ENCODE assay signal across 10 cellular contexts in genomic region chr14:53126705-53127104, GRCh38. TPM values are rescaled to one million over a fixed set of nuclear protein-coding genes. Genes with fewer than 3 reads are reported as not detected.
DNase-seq lines count a peak whose midpoint lies in the region; ATAC-seq and TF ChIP-seq lines count a peak whose summit lies in the region.
"Had no signal": no experiment of that assay in that cellular context is flagged by ENCODE, and none has a peak within 500 bp of the region (broad histone marks: within the 10 kb centered on the region; RNA-seq: fewer than 3 reads in every experiment).

No MANE protein-coding gene starts in this region.

- in situ Hi-C loops in G401 (cut with HindIII; ENCODE audit: low sequenced_read_pairs), result no loop called here

- peaks cover 31% of the 10 kb centered on the region for H3K4me1 Mint-ChIP-seq in central memory CD8-positive, alpha-beta T cell
- H3K4me1 Mint-ChIP-seq in osteocyte (ENCODE audit: unreplicated experiment), result peaks cover 4% of the 10 kb centered on the region

- H3K27me3 Mint-ChIP-seq in central memory CD8-positive, alpha-beta T cell, result no peaks in the 10 kb centered on the region
- no peaks in the 10 kb centered on the region for H3K27me3 Mint-ChIP-seq in osteocyte (ENCODE audit: unreplicated experiment)

- H3K36me3 ChIP-seq in adrenal gland (replicated peaks in 1 of 2) (no peaks in the 10 kb centered on the region), mucosa of descending colon (ENCODE audit: low read depth) (no peaks in the 10 kb centered on the region)

- H3K4me1 ChIP-seq in adrenal gland (replicated peaks in 1 of 2) (no peaks in the 10 kb centered on the region), mucosa of descending colon (ENCODE audit: low read depth) (peaks cover 2% of the 10 kb centered on the region)

- peak; percentile 6 for DNase-seq in G401 (ENCODE audit: low spot score)
- DNase-seq in central memory CD8-positive, alpha-beta T cell (ENCODE audit: low spot score in 2 of 2), result no peak
- no peak for DNase-seq in osteocyte (ENCODE audit: extremely low spot score, unreplicated experiment)
- no peak for DNase-seq in ecto neural progenitor cell (ENCODE audit: low spot score)
- DNase-seq in adrenal gland, result no peak
- DNase-seq in mucosa of descending colon, result no peak
- DNase-seq: NCI-H1694, SHP77 treated with DMSO at 0.1 percent for 48 hours, small intestine had no signal

- 42 to 53% (median 50%) methylated on average over 6 of the region's 6 CpGs for WGBS in adrenal gland, 4 donors

- TF ChIP-seq CTCF in osteocyte (IDR thresholded peaks at IDR 0.05) (no peak), adrenal gland (IDR thresholded peaks at IDR 0.05) (no peak), mucosa of descending colon (IDR thresholded peaks at IDR 0.05) (no peak)

- TF ChIP-seq POLR2A in adrenal gland (IDR thresholded peaks at IDR 0.05), result no peak

- H3K36me3 Mint-ChIP-seq in central memory CD8-positive, alpha-beta T cell (ENCODE audit: insufficient read depth), result peaks cover 3% of the 10 kb centered on the region
- no peaks in the 10 kb centered on the region for H3K36me3 Mint-ChIP-seq in osteocyte (ENCODE audit: unreplicated experiment)

- H3K9me3 ChIP-seq in adrenal gland (replicated peaks in 1 of 3), result no peaks in the 10 kb centered on the region
- no peaks in the 10 kb centered on the region for H3K9me3 ChIP-seq in mucosa of descending colon

- no peaks in the 10 kb centered on the region for H3K27me3 ChIP-seq in adrenal gland

- peak; percentile 55 for ATAC-seq in HG03159 (IDR thresholded peaks at IDR 0.05; ENCODE audit: unreplicated experiment)
- ATAC-seq in central memory CD8-positive, alpha-beta T cell (replicated peaks; ENCODE audit: extremely low read depth, poor library complexity, severe bottlenecking), result no peak
- no peak for ATAC-seq in mucosa of descending colon

- H3K27ac ChIP-seq in adrenal gland, result no peak overlapping the region

- intact Hi-C loops in adrenal gland (cut with DNase I), result no loop called here
- intact Hi-C loops in mucosa of descending colon (cut with DNase I, micrococcal nuclease), result no loop called here

- H3K9me3 Mint-ChIP-seq in central memory CD8-positive, alpha-beta T cell, result no peaks in the 10 kb centered on the region
- H3K9me3 Mint-ChIP-seq in osteocyte (ENCODE audit: unreplicated experiment), result no peaks in the 10 kb centered on the region

- peak overlapping the region; percentile 78 for H3K27ac Mint-ChIP-seq in central memory CD8-positive, alpha-beta T cell (ENCODE audit: low read depth)
- peak overlapping the region; percentile 65 for H3K27ac Mint-ChIP-seq in osteocyte (ENCODE audit: unreplicated experiment)

- H3K4me3 Mint-ChIP-seq in central memory CD8-positive, alpha-beta T cell, result peak overlapping the region; percentile 40
- no peak overlapping the region for H3K4me3 Mint-ChIP-seq in osteocyte (ENCODE audit: unreplicated experiment)

- no peak overlapping the region for H3K4me3 ChIP-seq in adrenal gland
- H3K4me3 ChIP-seq in mucosa of descending colon, result no peak overlapping the region

RNA-seq across cellular contexts. Expression of gene DDHD1, which starts 26.4 kb away (rescaled TPM):
- total RNA-seq in G401 (2014; rRNA removed; shearing (Covaris generic)), result 24.5 and 39.9 TPM in 2 replicates
- total RNA-seq in osteocyte (21.0 and 21.1 TPM in 2 replicates), adrenal gland (10 to 100 TPM in 3 of 8 donors, 1 to 10 TPM in 5; 5.2 to 34.9 (median 8.1) TPM), mucosa of descending colon (10 to 100 TPM in 1 of 3 donors, 1 to 10 TPM in 2; 7.7 to 15.7 (median 8.2) TPM)
- 1 to 10 TPM; 4.6 to 8.6 (median 7.0) TPM for polyA plus RNA-seq in adrenal gland
